ENCODE assay signal across 12 cellular contexts in the genomic region with DNA sequence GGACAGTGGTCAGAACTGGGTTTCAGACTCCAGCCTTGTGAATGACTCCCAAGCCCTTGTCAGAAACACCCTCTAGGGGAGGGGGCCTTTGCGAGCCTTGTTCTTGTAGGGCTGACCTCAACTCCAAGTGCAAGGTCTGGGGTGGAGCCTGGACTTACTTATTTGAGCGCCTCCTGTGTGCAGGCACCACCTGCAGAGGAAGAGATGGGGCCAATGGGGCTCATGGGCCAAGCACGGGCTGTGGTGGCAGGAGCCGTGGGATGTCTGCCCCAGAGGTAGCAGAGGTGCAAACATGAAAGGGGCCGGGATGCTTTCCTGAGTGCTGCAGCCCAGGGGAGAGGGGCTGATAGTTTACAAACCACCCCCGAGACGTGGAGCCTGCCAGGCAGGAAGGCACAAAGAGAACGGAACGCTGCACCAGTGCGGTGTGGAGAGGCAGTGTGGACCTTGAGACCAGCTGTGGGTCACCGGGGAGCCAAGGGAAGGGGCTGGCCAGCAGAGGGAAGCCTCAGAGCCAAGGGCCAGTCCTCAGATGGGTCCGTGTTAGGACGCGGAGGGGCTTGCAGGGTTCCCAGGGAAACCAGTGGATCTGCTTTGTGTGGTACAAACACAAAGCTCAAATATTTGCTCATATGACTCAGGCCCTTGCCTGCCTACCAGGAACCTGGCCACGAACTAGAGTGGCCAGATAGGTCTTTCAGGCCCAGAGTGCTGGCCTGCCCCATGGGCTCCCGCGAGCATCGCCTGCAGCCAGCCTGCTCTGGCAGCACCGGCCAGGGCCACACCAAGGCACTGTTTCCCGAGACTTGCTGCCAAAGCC. TPM values are rescaled to one million over a fixed set of nuclear protein-coding genes. Genes with fewer than 3 reads are reported as not detected.
A peak's percentile ranks its signal among the peaks of the same experiment; 100 is the strongest.
DNase-seq lines count a peak whose midpoint lies in the region; ATAC-seq and TF ChIP-seq lines count a peak whose summit lies in the region.
"Had no signal": no experiment of that assay in that cellular context is flagged by ENCODE, and none has a peak within 500 bp of the region (broad histone marks: within the 10 kb centered on the region; RNA-seq: fewer than 3 reads in every experiment).

No MANE protein-coding gene starts in this region.

- no peak overlapping the region for H2AK5ac ChIP-seq in trophoblast cell (ENCODE audit: low read length)

- intact Hi-C loops in activated CD4-positive, alpha-beta T cell treated with anti-CD3 and anti-CD28 coated beads for 36 hours (cut with DNase I, micrococcal nuclease), result no loop called here
- intact Hi-C loops in activated CD8-positive, alpha-beta T cell treated with anti-CD3 and anti-CD28 coated beads for 36 hours (cut with micrococcal nuclease), result no loop called here

- no peaks in the 10 kb centered on the region for H3K79me2 ChIP-seq in trophoblast cell (ENCODE audit: control insufficient read depth, insufficient read depth, low read length, poor library complexity)

- H3K23ac ChIP-seq in trophoblast cell (ENCODE audit: low read length), result no peak overlapping the region

- peaks cover 4% of the 10 kb centered on the region for H3K4me1 Mint-ChIP-seq in activated CD4-positive, alpha-beta T cell treated with anti-CD3 and anti-CD28 coated beads for 36 hours
- no peaks in the 10 kb centered on the region for H3K4me1 Mint-ChIP-seq in activated CD8-positive, alpha-beta T cell treated with anti-CD3 and anti-CD28 coated beads for 36 hours (ENCODE audit: low read depth)
- H3K4me1 Mint-ChIP-seq: activated B cell treated with CpG ODN at 0.5 μM for 24 hours had no signal

- no peaks in the 10 kb centered on the region for H3K79me1 ChIP-seq in trophoblast cell (ENCODE audit: low read length)

- CTCF ChIA-PET in activated CD4-positive, alpha-beta T cell treated with anti-CD3 and anti-CD28 coated beads for 36 hours (lab: Charles Lee), result interaction anchor here (0.6 to 1.4 kb wide), 5 partner anchors 23 to 205 kb away, joined by 3 to 4 read pairs (median 3); no protein-coding TSS in a partner anchor
- CTCF ChIA-PET in activated CD8-positive, alpha-beta T cell treated with anti-CD3 and anti-CD28 coated beads for 36 hours (lab: Charles Lee), result interaction anchor here (1.2 kb wide), 1 partner anchor 9 kb away, joined by 4 read pairs; a partner anchor contains a TSS

- peaks cover 5% of the 10 kb centered on the region for H3K9me3 ChIP-seq in trophoblast cell (ENCODE audit: insufficient read depth, low read depth, low read length)
- H3K9me3 ChIP-seq: adrenal gland, psoas muscle had no signal

- peak overlapping the region; percentile 4 for H3K14ac ChIP-seq in trophoblast cell (ENCODE audit: low read length)

- H3K36me3 ChIP-seq in trophoblast cell (ENCODE audit: control insufficient read depth in 1 of 2, insufficient read depth in 2 of 2, low read length in 2 of 2), result peaks cover 30% of the 10 kb centered on the region in 2 experiments

- no peaks in the 10 kb centered on the region for H3K27me3 Mint-ChIP-seq in activated CD4-positive, alpha-beta T cell treated with anti-CD3 and anti-CD28 coated beads for 36 hours
- no peaks in the 10 kb centered on the region for H3K27me3 Mint-ChIP-seq in activated CD8-positive, alpha-beta T cell treated with anti-CD3 and anti-CD28 coated beads for 36 hours
- H3K27me3 Mint-ChIP-seq: activated B cell treated with CpG ODN at 0.5 μM for 24 hours had no signal

- peak overlapping the region; percentile 17 for H4K8ac ChIP-seq in trophoblast cell (ENCODE audit: low read depth, low read length)

- no peak overlapping the region for H3K4me2 ChIP-seq in trophoblast cell (ENCODE audit: low read length)

- H3K4me3 ChIP-seq in trophoblast cell (ENCODE audit: low read depth, low read length), result no peak overlapping the region
- H3K4me3 ChIP-seq: adrenal gland, psoas muscle had no signal

- no peak overlapping the region for H2BK12ac ChIP-seq in trophoblast cell (ENCODE audit: low read length)

- peaks cover 21% of the 10 kb centered on the region for H3K36me3 Mint-ChIP-seq in activated CD4-positive, alpha-beta T cell treated with anti-CD3 and anti-CD28 coated beads for 36 hours (ENCODE audit: low read depth)
- peaks cover 20% of the 10 kb centered on the region for H3K36me3 Mint-ChIP-seq in activated CD8-positive, alpha-beta T cell treated with anti-CD3 and anti-CD28 coated beads for 36 hours (ENCODE audit: low read depth)

- WGBS in trophoblast cell (ENCODE audit: extremely low coverage, insufficient coverage, insufficient read length), result no CpG with 5 or more reads among the region's 20 CpGs

- no peak overlapping the region for H2BK120ac ChIP-seq in trophoblast cell (ENCODE audit: insufficient read depth, low read length, poor library complexity)

- H3K27me3 ChIP-seq in trophoblast cell (ENCODE audit: insufficient read depth, low read length), result no peaks in the 10 kb centered on the region
- H3K27me3 ChIP-seq: adrenal gland had no signal

- H4K91ac ChIP-seq in trophoblast cell (ENCODE audit: low read depth, low read length), result no peak overlapping the region

- no peak overlapping the region for H3K27ac Mint-ChIP-seq in activated CD4-positive, alpha-beta T cell treated with anti-CD3 and anti-CD28 coated beads for 36 hours
- no peak overlapping the region for H3K27ac Mint-ChIP-seq in activated CD8-positive, alpha-beta T cell treated with anti-CD3 and anti-CD28 coated beads for 36 hours
- H3K27ac Mint-ChIP-seq: activated B cell treated with CpG ODN at 0.5 μM for 24 hours had no signal

- no peak overlapping the region for H3K9ac ChIP-seq in trophoblast cell (ENCODE audit: low read length)

- no peak overlapping the region for H3K27ac ChIP-seq in trophoblast cell (ENCODE audit: low read depth, low read length)
- H3K27ac ChIP-seq: psoas muscle had no signal

- no peak overlapping the region for H3K4ac ChIP-seq in trophoblast cell (ENCODE audit: low read depth, low read length)

- H3K4me3 Mint-ChIP-seq in activated CD4-positive, alpha-beta T cell treated with anti-CD3 and anti-CD28 coated beads for 36 hours, result no peak overlapping the region
- H3K4me3 Mint-ChIP-seq in activated CD8-positive, alpha-beta T cell treated with anti-CD3 and anti-CD28 coated beads for 36 hours, result no peak overlapping the region
- H3K4me3 Mint-ChIP-seq: activated B cell treated with CpG ODN at 0.5 μM for 24 hours had no signal

- ATAC-seq in esophagus mucosa, result peak; percentile 62
- no peak for ATAC-seq in activated CD4-positive, alpha-beta T cell treated with anti-CD3 and anti-CD28 coated beads for 36 hours
- no peak for ATAC-seq in activated CD8-positive, alpha-beta T cell treated with anti-CD3 and anti-CD28 coated beads for 36 hours

- TF ChIP-seq CTCF in activated CD8-positive, alpha-beta T cell treated with anti-CD3 and anti-CD28 coated beads for 36 hours (IDR thresholded peaks at IDR 0.05), result no peak

- peaks cover 10 to 11% of the 10 kb centered on the region in 2 experiments for H3K4me1 ChIP-seq in trophoblast cell (ENCODE audit: control insufficient read depth in 1 of 2, insufficient read depth in 2 of 2, low read length in 2 of 2)
- H3K4me1 ChIP-seq: adrenal gland, psoas muscle had no signal

- no peak overlapping the region for H2BK5ac ChIP-seq in trophoblast cell (ENCODE audit: low read depth, low read length, poor library complexity)

- H4K12ac ChIP-seq in trophoblast cell (ENCODE audit: low read depth, low read length), result no peak overlapping the region

- POLR2A ChIA-PET in activated CD4-positive, alpha-beta T cell treated with anti-CD3 and anti-CD28 coated beads for 36 hours (lab: Charles Lee), result no interaction called here
- POLR2A ChIA-PET in activated CD8-positive, alpha-beta T cell treated with anti-CD3 and anti-CD28 coated beads for 36 hours (lab: Charles Lee), result no interaction called here

- H2AFZ ChIP-seq in trophoblast cell (ENCODE audit: insufficient read depth, low read length, poor library complexity), result no peak overlapping the region

- no peak overlapping the region for H3K18ac ChIP-seq in trophoblast cell (ENCODE audit: low read length)

- DNase-seq in GM04504 (ENCODE audit: low read depth) (peak; percentile 24), NCI-H2196 (lab: John Stamatoyannopoulos, UW; ENCODE audit: unreplicated experiment) (peak; percentile 40), trophoblast cell (peak; percentile 61 to 78), OCI-M1 (lab: John Stamatoyannopoulos, UW) (no peak)
- no peak for DNase-seq in activated CD4-positive, alpha-beta T cell treated with anti-CD3 and anti-CD28 coated beads for 36 hours
- DNase-seq in activated CD8-positive, alpha-beta T cell treated with anti-CD3 and anti-CD28 coated beads for 36 hours, result no peak
- DNase-seq: activated B cell treated with CpG ODN at 0.5 μM for 24 hours, glutamatergic neuron, NCI-H446 had no signal

- no peaks in the 10 kb centered on the region for H3K9me3 Mint-ChIP-seq in activated CD4-positive, alpha-beta T cell treated with anti-CD3 and anti-CD28 coated beads for 36 hours (ENCODE audit: low read depth)
- no peaks in the 10 kb centered on the region for H3K9me3 Mint-ChIP-seq in activated CD8-positive, alpha-beta T cell treated with anti-CD3 and anti-CD28 coated beads for 36 hours
- H3K9me3 Mint-ChIP-seq: activated B cell treated with CpG ODN at 0.5 μM for 24 hours had no signal

RNA-seq across cellular contexts. Expression of a gene that starts 8.7 kb away (rescaled TPM):
- 12.5 TPM for total RNA-seq in esophagus mucosa
- polyA plus RNA-seq in trophoblast cell (2013), result 10.9 and 11.0 TPM in 2 replicates
- 10 to 100 TPM in 1 of 2 experiments, 1 to 10 TPM in 1; 9.0 to 10.6 TPM for total RNA-seq in activated CD4-positive, alpha-beta T cell treated with anti-CD3 and anti-CD28 coated beads for 36 hours
- 10 to 100 TPM in 1 of 2 experiments, 1 to 10 TPM in 1; 7.7 to 10.0 TPM for total RNA-seq in activated CD8-positive, alpha-beta T cell treated with anti-CD3 and anti-CD28 coated beads for 36 hours

RNA-seq across cellular contexts. Expression of a gene that starts 33.4 kb away (rescaled TPM):
- 34.0 TPM for total RNA-seq in esophagus mucosa
- 21.7 and 22.8 TPM in 2 replicates for polyA plus RNA-seq in trophoblast cell (2013)
- 10 to 100 TPM; 81.0 to 93.0 TPM for total RNA-seq in activated CD4-positive, alpha-beta T cell treated with anti-CD3 and anti-CD28 coated beads for 36 hours
- total RNA-seq in activated CD8-positive, alpha-beta T cell treated with anti-CD3 and anti-CD28 coated beads for 36 hours, result 10 to 100 TPM; 82.4 to 84.5 TPM

Comparison
In these comparisons a context has a peak if more than half of its experiments do, and no peak if none do; other contexts are left out.
1. DNase-seq: peak in GM04504 (single experiment), NCI-H2196 (single experiment) and trophoblast cell (2 of 2); none in OCI-M1 (single experiment), activated CD4-positive, alpha-beta T cell treated with anti-CD3 and anti-CD28 coated beads for 36 hours (single experiment) and activated CD8-positive, alpha-beta T cell treated with anti-CD3 and anti-CD28 coated beads for 36 hours (single experiment).